ENCODE assay signal across 23 cellular contexts in genomic region chrX:31858915-31859314, GRCh38.
"Had no signal": no experiment of that assay in that cellular context is flagged by ENCODE, and none has a peak within 500 bp of the region (broad histone marks: within the 10 kb centered on the region; RNA-seq: fewer than 3 reads in every experiment).

No MANE protein-coding gene starts in this region.

- H3K9me3 ChIP-seq: colonic mucosa, esophagus squamous epithelium, gastrocnemius medialis, heart right ventricle, left ventricle myocardium inferior, lower lobe of right lung, mucosa of descending colon had no signal

- DNase-seq: colonic mucosa; cortex of kidney; effector CD8-positive, alpha-beta T cell; effector memory CD8-positive, alpha-beta T cell; endodermal cell; erythroblast; esophagus squamous epithelium; foreskin fibroblast; foreskin melanocyte; gastrocnemius medialis; glutamatergic neuron; head of caudate nucleus; heart right ventricle; hippocampal formation; left cardiac atrium; left ventricle myocardium inferior; lower lobe of right lung; mesenchymal stem cell; mucosa of descending colon had no signal

- H3K27ac ChIP-seq: colonic mucosa, epithelial cell of prostate, esophagus squamous epithelium, gastrocnemius medialis, heart right ventricle, left ventricle myocardium inferior, lower lobe of right lung had no signal

- FAIRE-seq: endometrium, keratinocyte had no signal

- H3K36me3 ChIP-seq: colonic mucosa, esophagus squamous epithelium, gastrocnemius medialis, heart right ventricle, left ventricle myocardium inferior, lower lobe of right lung had no signal

- ATAC-seq: effector memory CD8-positive, alpha-beta T cell; esophagus mucosa; gastrocnemius medialis; heart right ventricle; left cardiac atrium; lower lobe of right lung; mucosa of descending colon had no signal

- H3K4me3 ChIP-seq: colonic mucosa, esophagus squamous epithelium, gastrocnemius medialis, heart right ventricle, left ventricle myocardium inferior, lower lobe of right lung, mucosa of descending colon had no signal

- H3K4me1 ChIP-seq: colonic mucosa, esophagus squamous epithelium, gastrocnemius medialis, heart right ventricle, left ventricle myocardium inferior, lower lobe of right lung had no signal

- H3K27me3 ChIP-seq: colonic mucosa, esophagus squamous epithelium, gastrocnemius medialis, heart right ventricle had no signal
